In the genomic region with DNA sequence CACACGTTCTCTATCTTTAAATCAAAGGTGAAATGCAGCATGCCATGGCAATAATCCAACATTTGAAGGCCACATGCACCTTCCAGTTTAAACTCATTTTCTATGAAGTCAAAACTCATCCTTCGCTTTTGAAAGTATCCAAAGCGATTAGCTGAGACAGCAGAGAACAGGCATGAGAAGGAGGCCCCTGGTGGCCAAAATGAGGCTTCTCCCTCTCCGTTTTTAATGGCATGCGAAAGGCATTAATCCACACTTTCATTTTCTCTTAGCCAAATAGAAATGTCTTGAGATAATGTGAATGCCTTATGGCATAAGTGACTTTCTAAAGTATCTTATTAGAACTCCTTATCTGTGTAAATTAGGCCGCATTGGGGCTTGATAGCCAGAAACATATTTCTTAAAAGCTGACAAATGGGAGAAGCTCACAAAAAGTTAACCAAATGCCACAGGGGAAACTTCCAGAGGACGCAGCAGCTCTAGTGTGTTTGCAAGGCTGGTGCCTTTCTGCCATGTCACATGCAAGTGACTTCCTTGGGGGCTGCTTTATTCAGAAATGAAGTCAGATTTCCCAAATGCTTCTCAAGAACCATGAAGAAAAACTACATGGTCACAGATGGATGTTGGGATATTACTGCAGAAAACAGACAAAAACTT, we compare ENCODE assay signal across 8 cellular contexts.
DNase-seq lines count a peak whose midpoint lies in the region; ATAC-seq and TF ChIP-seq lines count a peak whose summit lies in the region.

No MANE protein-coding gene starts in this region.

- H3K79me2 ChIP-seq in PC-3 (ENCODE audit: low read length): no peaks in the 10 kb centered on the region

- peaks cover 4% of the 10 kb centered on the region; the same call in 1 of the 2 replicates for H3K4me1 ChIP-seq in PC-3 (ENCODE audit: insufficient read depth, low read length)
- no peaks in the 10 kb centered on the region for H3K4me1 ChIP-seq in cardiac muscle cell (ENCODE audit: low read depth)
- no peaks in the 10 kb centered on the region for H3K4me1 ChIP-seq in thoracic aorta (ENCODE audit: control insufficient read depth in 1 of 2, low read depth in 2 of 2)

- no peaks in the 10 kb centered on the region for H3K36me3 ChIP-seq in PC-3 (ENCODE audit: low read depth, low read length)
- H3K36me3 ChIP-seq in cardiac muscle cell: no peaks in the 10 kb centered on the region
- no peaks in the 10 kb centered on the region for H3K36me3 ChIP-seq in thoracic aorta

- H3K9ac ChIP-seq in PC-3 (ENCODE audit: low read length): no peak overlapping the region

- H3K27me3 Mint-ChIP-seq in activated naive CD4-positive, alpha-beta T cell treated with anti-CD3 and anti-CD28 coated beads for 36 hours (ENCODE audit: low read depth): no peaks in the 10 kb centered on the region

- H3K4me3 Mint-ChIP-seq in activated naive CD4-positive, alpha-beta T cell treated with anti-CD3 and anti-CD28 coated beads for 36 hours: no peak overlapping the region

- TF ChIP-seq CTCF in PC-3 (conservative IDR thresholded peaks at IDR 0.05; ENCODE audit: low read depth, low read length) (peak; percentile 72), cardiac muscle cell (IDR thresholded peaks at IDR 0.05; ENCODE audit: low read depth, low read length) (peak; percentile 79), thoracic aorta (IDR thresholded peaks at IDR 0.05) (peak; percentile 43)

- TF ChIP-seq POLR2A in GM18505 (IDR thresholded peaks at IDR 0.05; ENCODE audit: borderline replicate concordance, extremely low read depth, insufficient read depth, insufficient read length): no peak

- DNase-seq in activated naive CD4-positive, alpha-beta T cell treated with anti-CD3 and anti-CD28 coated beads for 36 hours: peak; percentile 5
- no peak for DNase-seq in activated naive CD4-positive, alpha-beta T cell (lab: John Stamatoyannopoulos, UW)
- DNase-seq in PC-3: peak; percentile 57
- DNase-seq in cardiac muscle cell (ENCODE audit: low read depth in 1 of 2, low spot score in 1 of 2): peak; percentile 47 to 52
- DNase-seq in thoracic aorta (ENCODE audit: low spot score): no peak
- no peak for DNase-seq in dedifferentiated amniotic fluid mesenchymal stem cell (ENCODE audit: extremely low spot score)

- CTCF ChIA-PET in activated naive CD4-positive, alpha-beta T cell treated with anti-CD3 and anti-CD28 coated beads for 36 hours (lab: Charles Lee): interaction anchor here (0.5 to 1.6 kb wide), 3 partner anchors 18 to 375 kb away, joined by 3 to 7 read pairs (median 4); no protein-coding TSS in a partner anchor
- CTCF ChIA-PET in PC-3 (lab: Charles Lee): interaction anchor here (0.6 kb wide), 2 partner anchors 156 to 1571 kb away, joined by 3 to 8 read pairs; no protein-coding TSS in a partner anchor

- H3F3A ChIP-seq in PC-3 (ENCODE audit: low read length, unreplicated experiment): no peaks in the 10 kb centered on the region

- no peak overlapping the region for H3K27ac Mint-ChIP-seq in activated naive CD4-positive, alpha-beta T cell treated with anti-CD3 and anti-CD28 coated beads for 36 hours

- H3K36me3 Mint-ChIP-seq in activated naive CD4-positive, alpha-beta T cell treated with anti-CD3 and anti-CD28 coated beads for 36 hours (ENCODE audit: low read depth): no peaks in the 10 kb centered on the region

- no peaks in the 10 kb centered on the region for H3K9me3 Mint-ChIP-seq in activated naive CD4-positive, alpha-beta T cell treated with anti-CD3 and anti-CD28 coated beads for 36 hours

- peak overlapping the region; percentile 68 for H3K4me3 ChIP-seq in PC-3 (ENCODE audit: low read length)
- H3K4me3 ChIP-seq in cardiac muscle cell: no peak overlapping the region
- peak overlapping the region; percentile 44 for H3K4me3 ChIP-seq in thoracic aorta

- POLR2A ChIA-PET in PC-3 (lab: Charles Lee; ENCODE audit: unreplicated experiment): no interaction called here

- H3K9me2 ChIP-seq in PC-3 (replicated peaks; ENCODE audit: low read length): no peaks in the 10 kb centered on the region

- H3K4me1 Mint-ChIP-seq in activated naive CD4-positive, alpha-beta T cell treated with anti-CD3 and anti-CD28 coated beads for 36 hours (ENCODE audit: low read depth): no peaks in the 10 kb centered on the region

- H3K4me2 ChIP-seq in PC-3 (ENCODE audit: low read length): peak overlapping the region; percentile 83

- 0 out of 2 replicates have a peak, but pooled peaks have one; percentile 49 for ATAC-seq in PC-3
- ATAC-seq in thoracic aorta (ENCODE audit: insufficient number of reproducible peaks, low FRiP score, low read depth): no peak
- ATAC-seq in GM18505 (IDR thresholded peaks at IDR 0.05; ENCODE audit: unreplicated experiment): no peak
- ATAC-seq in HG02970 (IDR thresholded peaks at IDR 0.05; ENCODE audit: low FRiP score, unreplicated experiment): no peak

- H2AFZ ChIP-seq in PC-3 (ENCODE audit: low read length): peak overlapping the region; percentile 81

- no peaks in the 10 kb centered on the region for H3K9me3 ChIP-seq in PC-3 (ENCODE audit: low read length)
- no peaks in the 10 kb centered on the region for H3K9me3 ChIP-seq in cardiac muscle cell (ENCODE audit: low read depth)
- H3K9me3 ChIP-seq in thoracic aorta: no peaks in the 10 kb centered on the region

- H3K27ac ChIP-seq in PC-3 (ENCODE audit: low read length) (no peak overlapping the region), cardiac muscle cell (no peak overlapping the region), thoracic aorta (no peak overlapping the region)

- no TSS peak for BruUV-seq in PC-3 (replicated peaks; lab: Mats Ljungman, UMichigan)

- H4K20me1 ChIP-seq in PC-3 (ENCODE audit: low read length): no peaks in the 10 kb centered on the region

- no peaks in the 10 kb centered on the region for H3K27me3 ChIP-seq in PC-3 (ENCODE audit: low read length)
- H3K27me3 ChIP-seq in cardiac muscle cell: no peaks in the 10 kb centered on the region
- H3K27me3 ChIP-seq in thoracic aorta (replicated peaks; ENCODE audit: insufficient read depth): no peaks in the 10 kb centered on the region

- intact Hi-C loops in activated naive CD4-positive, alpha-beta T cell treated with anti-CD3 and anti-CD28 coated beads for 36 hours (cut with micrococcal nuclease): loop anchor here (2.0 to 5.0 kb wide), 2 partner anchors 24 to 178 kb away; no protein-coding TSS in a partner anchor
- intact Hi-C loops in PC-3 (cut with micrococcal nuclease): no loop called here

Comparison
In these comparisons a context has a peak if more than half of its experiments do, and no peak if none do; other contexts are left out.
1. DNase-seq: peak in activated naive CD4-positive, alpha-beta T cell treated with anti-CD3 and anti-CD28 coated beads for 36 hours (single experiment), PC-3 (single experiment) and cardiac muscle cell (2 of 2); none in activated naive CD4-positive, alpha-beta T cell (0 of 4), thoracic aorta (single experiment) and dedifferentiated amniotic fluid mesenchymal stem cell (single experiment).
2. Peak in every context shown above with its lines, with median percentiles within 50 percentile points of each other: CTCF ChIP-seq.